11 cellular contexts compared by ENCODE assay signal in genomic region chr5:172853355-172853975, GRCh38. TPM values are rescaled to one million over a fixed set of nuclear protein-coding genes. Genes with fewer than 3 reads are reported as not detected.
A peak's percentile ranks its signal among the peaks of the same experiment; 100 is the strongest.
DNase-seq lines count a peak whose midpoint lies in the region; ATAC-seq, FAIRE-seq and TF ChIP-seq lines count a peak whose summit lies in the region.
"Had no signal": no experiment of that assay in that cellular context is flagged by ENCODE, and none has a peak within 500 bp of the region (broad histone marks: within the 10 kb centered on the region; RNA-seq: fewer than 3 reads in every experiment).

No MANE protein-coding gene starts in this region.

- H4K5ac ChIP-seq in H1 (ENCODE audit: insufficient read length, low read depth, low read length) = no peak overlapping the region

- no peak overlapping the region for H2AFZ ChIP-seq in H1 (ENCODE audit: low read length)

- H3K27me3 ChIP-seq in MG63 (no peaks in the 10 kb centered on the region), H1 (replicated peaks in 1 of 4; ENCODE audit: control insufficient read depth in 3 of 4, extremely low read depth in 1 of 4, insufficient read depth in 3 of 4, low read length in 3 of 4) (no peaks in the 10 kb centered on the region)

- H3K4me3 Mint-ChIP-seq in naive B cell = no peak overlapping the region

- peaks cover 0 to 6% (median 0%) of the 10 kb centered on the region in 4 experiments; a peak in 4 of 7 replicates for H3K4me1 ChIP-seq in H1 (replicated peaks in 1 of 4; ENCODE audit: control insufficient read depth in 3 of 4, insufficient read depth in 4 of 4, low read length in 3 of 4)

- no peak overlapping the region for H3K4me2 ChIP-seq in H1 (ENCODE audit: insufficient read depth in 1 of 2, low read depth in 2 of 2, low read length in 2 of 2)
- H3K4me2 ChIP-seq: KMS-11 had no signal

- H3K36me3 ChIP-seq in MG63 = peaks cover 72% of the 10 kb centered on the region
- H3K36me3 ChIP-seq in H1 (ENCODE audit: control insufficient read depth in 2 of 4, insufficient read depth in 4 of 4, low read length in 3 of 4) = no peaks in the 10 kb centered on the region; a peak in 1 of 8 replicates

- POLR2A ChIA-PET in H1 (lab: Charles Lee; ENCODE audit: partially characterized antibody) = interaction anchor here (0.6 to 2.6 kb wide), 5 partner anchors 9 to 82 kb away, joined by 3 to 8 read pairs (median 3); partner anchors contain the start of gene DUSP1

- ATAC-seq in naive B cell (ENCODE audit: low read depth in 2 of 2) = no peak
- ATAC-seq in GM18873 (IDR thresholded peaks at IDR 0.05; ENCODE audit: low FRiP score, unreplicated experiment) = no peak
- ATAC-seq in GM21526 (IDR thresholded peaks at IDR 0.05; ENCODE audit: low FRiP score, unreplicated experiment) = no peak

- H3K4ac ChIP-seq in H1 (replicated peaks; ENCODE audit: insufficient read length, low read depth, low read length) = no peak overlapping the region

- no peak overlapping the region for H3K23ac ChIP-seq in H1 (ENCODE audit: insufficient read length)

- H3K79me1 ChIP-seq in H1 (ENCODE audit: low read depth, low read length) = peaks cover 50% of the 10 kb centered on the region

- no peaks in the 10 kb centered on the region for H3K23me2 ChIP-seq in H1 (ENCODE audit: low read depth, low read length)

- H4K20me1 ChIP-seq in H1 (replicated peaks in 1 of 2; ENCODE audit: control insufficient read depth in 1 of 2, insufficient read depth in 2 of 2, low read length in 2 of 2) = peaks cover 25 to 44% of the 10 kb centered on the region in 2 experiments

- TF ChIP-seq CTCF in AG09309 (IDR thresholded peaks at IDR 0.05; ENCODE audit: control insufficient read depth, insufficient read depth, low read depth, low read length, missing control alignments) (no peak), H1 (IDR thresholded peaks at IDR 0.05; ENCODE audit: control extremely low read depth in 1 of 3, insufficient read depth in 1 of 3, low read depth in 1 of 3, low read length in 3 of 3) (no peak)

- no peak for FAIRE-seq in H1 (lab: Jason Lieb, UNC)
- FAIRE-seq: colon had no signal

- no peak overlapping the region for H3K14ac ChIP-seq in H1 (ENCODE audit: insufficient read length)

- H3K27me3 Mint-ChIP-seq in naive B cell = no peaks in the 10 kb centered on the region

- no peak overlapping the region for H2BK120ac ChIP-seq in H1 (replicated peaks; ENCODE audit: low read depth, low read length)

- CTCF ChIA-PET in H1 (lab: Charles Lee; ENCODE audit: partially characterized antibody) = interaction anchor here (1.1 kb wide), 2 partner anchors 12 to 42 kb away, joined by 3 read pairs; no protein-coding TSS in a partner anchor

- no peak for TF ChIP-seq RAD21 in H1 (IDR thresholded peaks at IDR 0.05 in 1 of 2, conservative IDR thresholded peaks at IDR 0.05 in 1 of 2; ENCODE audit: low read depth in 2 of 2, low read length in 2 of 2)

- peak overlapping the region; percentile 42 to 99 (median 90) for H3K27ac Mint-ChIP-seq in naive B cell

- peaks cover 0 to 13% of the 10 kb centered on the region in 2 donors for H3K36me3 Mint-ChIP-seq in naive B cell

- no peak overlapping the region for H4K91ac ChIP-seq in H1 (replicated peaks; ENCODE audit: insufficient read length, low read length)

- H4K8ac ChIP-seq in H1 (ENCODE audit: extremely low read depth, insufficient read depth, low read length) = peak overlapping the region; percentile 18; the same call in 1 of the 2 replicates

- no peak overlapping the region for H2BK5ac ChIP-seq in H1 (ENCODE audit: low read depth, low read length)

- no peaks in the 10 kb centered on the region for H3K9me3 Mint-ChIP-seq in naive B cell

- peak; percentile 40 for DNase-seq in AG09309 (ENCODE audit: low read depth)
- peak; percentile 63 for DNase-seq in MG63
- no peak for DNase-seq in H1 (ENCODE audit: low read depth in 1 of 2, low spot score in 2 of 2)
- DNase-seq in naive B cell = no peak
- no peak for DNase-seq in mesenteric fat pad (ENCODE audit: low spot score)
- DNase-seq in NCI-H1105 (lab: John Stamatoyannopoulos, UW) = no peak
- DNase-seq: DMS153 had no signal

- peaks cover 2 to 89% of the 10 kb centered on the region in 2 experiments; a peak in 2 of 4 replicates for H3K79me2 ChIP-seq in H1 (ENCODE audit: control insufficient read depth in 1 of 2, insufficient read depth in 2 of 2, low read length in 2 of 2)

- H3K18ac ChIP-seq in H1 (ENCODE audit: extremely low read depth, low read length) = no peak overlapping the region

- H3K9ac ChIP-seq in H1 (replicated peaks in 1 of 4; ENCODE audit: extremely low read depth in 1 of 4, low read depth in 3 of 4, low read length in 3 of 4) = no peak overlapping the region
- H3K9ac ChIP-seq: KMS-11 had no signal

- H3K4me3 ChIP-seq in AG09309 (ENCODE audit: control insufficient read depth, low read depth, low read length) (no peak overlapping the region), MG63 (no peak overlapping the region), H1 (ENCODE audit: extremely low read depth in 1 of 4, insufficient read depth in 2 of 4, low read depth in 3 of 4, low read length in 4 of 4) (no peak overlapping the region)

- TF ChIP-seq EP300 in H1 (IDR thresholded peaks at IDR 0.05; ENCODE audit: borderline replicate concordance in 1 of 2, low read depth in 2 of 2, low read length in 2 of 2) = no peak

- no peak for TF ChIP-seq POLR2A in H1 (IDR thresholded peaks at IDR 0.05; ENCODE audit: control extremely low read depth in 1 of 2, low read depth in 2 of 2, low read length in 2 of 2)

- H2AK5ac ChIP-seq in H1 (ENCODE audit: low read depth, low read length) = no peak overlapping the region

- H2BK20ac ChIP-seq in H1 (ENCODE audit: low read length) = no peak overlapping the region

- H3K56ac ChIP-seq in H1 (replicated peaks; ENCODE audit: insufficient read length, low read depth, low read length) = no peak overlapping the region

- H2BK15ac ChIP-seq in H1 (ENCODE audit: low read length) = no peak overlapping the region

- no peak overlapping the region for H2BK12ac ChIP-seq in H1 (ENCODE audit: low read depth, low read length)

- 83% methylated on average over 8 of the region's 8 CpGs; no CpG with 5 or more reads in 1 of the 2 experiments for WGBS in H1 (ENCODE audit: extremely low coverage in 1 of 2, insufficient coverage in 1 of 2, insufficient read length in 1 of 2, insufficient replicate concordance in 2 of 2, low coverage in 1 of 2, low lambda C conversion rate in 2 of 2, missing lambda C conversion rate in 1 of 2), 2 experiments

- H3K4me1 Mint-ChIP-seq in naive B cell = peaks cover 58 to 81% (median 80%) of the 10 kb centered on the region in 3 donors

- H3K27ac ChIP-seq in H1 (ENCODE audit: low read depth, low read length) = no peak overlapping the region
- H3K27ac ChIP-seq: KMS-11 had no signal

- no peaks in the 10 kb centered on the region for H3K9me3 ChIP-seq in MG63
- H3K9me3 ChIP-seq in H1 (ENCODE audit: insufficient read depth in 2 of 2, low read depth in 1 of 2, low read length in 1 of 2) = no peaks in the 10 kb centered on the region

TF ChIP-seq in H1, 55 proteins besides CTCF, POLR2A, EP300 and RAD21:
- no peak for TF ChIP-seq BRCA1 (IDR thresholded peaks at IDR 0.05; ENCODE audit: low read depth, low read length)
- TF ChIP-seq SAP30 (IDR thresholded peaks at IDR 0.05; ENCODE audit: insufficient read depth, insufficient replicate concordance, low read length) = no peak
- TF ChIP-seq RFX5 (IDR thresholded peaks at IDR 0.05; ENCODE audit: borderline replicate concordance, low read depth, low read length) = no peak
- TF ChIP-seq CTBP2 (IDR thresholded peaks at IDR 0.05; ENCODE audit: borderline replicate concordance, insufficient read depth, insufficient read length, low read length) = no peak

RNA-seq across cellular contexts. Expression of gene ERGIC1, which starts 19.4 kb away (rescaled TPM):
- 65.6 and 98.8 TPM in 2 replicates for total RNA-seq in MG63 (2014; rRNA removed; shearing (Covaris generic); ENCODE audit: low replicate concordance)
- total RNA-seq in H1 (2021; fragmentation: NEBNext Ultra II Directional; extraction: Animal tissue kit (Norgen Biotek cat#: 25700)) = 95.3 and 96.1 TPM in 2 replicates
- polyA plus RNA-seq in H1 (2011; rRNA removed) = 106 and 119 TPM in 2 replicates
- 98.1 TPM for polyA plus RNA-seq in H1 (2011; cell fraction: cytosol; rRNA removed)
- polyA plus RNA-seq in H1 (2011; cell fraction: nucleus; rRNA removed) = 111 TPM
- polyA plus RNA-seq in H1 (2012, experiment 1 of 2) = 66.7 to 101 TPM (median 89.0 TPM) in 4 replicates
- polyA plus RNA-seq in H1 (2012, experiment 2 of 2) = 62.7 TPM
- polyA plus RNA-seq in H1 (2013, experiment 1 of 2) = 77.6 TPM
- 91.5 TPM for polyA plus RNA-seq in H1 (2013, experiment 2 of 2)
- polyA minus RNA-seq in H1 (2011; rRNA and poly(A)+ RNA removed) = 164 and 223 TPM in 2 replicates
- 56.1 TPM for polyA minus RNA-seq in H1 (2011; cell fraction: cytosol; rRNA and poly(A)+ RNA removed)
- polyA minus RNA-seq in H1 (2011; cell fraction: nucleus; rRNA and poly(A)+ RNA removed) = 85.4 TPM
- polyA plus RNA-seq in naive B cell (ENCODE audit: low read depth in 6 of 6) = 10 to 100 TPM; 53.2 to 86.1 (median 64.4) TPM
- 201 TPM for total RNA-seq in mesenteric fat pad

Comparison
In these comparisons a context has a peak if more than half of its experiments do, and no peak if none do; other contexts are left out.
1. DNase-seq: peak in AG09309 (single experiment) and MG63 (single experiment); none in H1 (0 of 2), naive B cell (single experiment), mesenteric fat pad (single experiment) and NCI-H1105 (single experiment).